ENCODE assay signal across 17 cellular contexts in the genomic region with DNA sequence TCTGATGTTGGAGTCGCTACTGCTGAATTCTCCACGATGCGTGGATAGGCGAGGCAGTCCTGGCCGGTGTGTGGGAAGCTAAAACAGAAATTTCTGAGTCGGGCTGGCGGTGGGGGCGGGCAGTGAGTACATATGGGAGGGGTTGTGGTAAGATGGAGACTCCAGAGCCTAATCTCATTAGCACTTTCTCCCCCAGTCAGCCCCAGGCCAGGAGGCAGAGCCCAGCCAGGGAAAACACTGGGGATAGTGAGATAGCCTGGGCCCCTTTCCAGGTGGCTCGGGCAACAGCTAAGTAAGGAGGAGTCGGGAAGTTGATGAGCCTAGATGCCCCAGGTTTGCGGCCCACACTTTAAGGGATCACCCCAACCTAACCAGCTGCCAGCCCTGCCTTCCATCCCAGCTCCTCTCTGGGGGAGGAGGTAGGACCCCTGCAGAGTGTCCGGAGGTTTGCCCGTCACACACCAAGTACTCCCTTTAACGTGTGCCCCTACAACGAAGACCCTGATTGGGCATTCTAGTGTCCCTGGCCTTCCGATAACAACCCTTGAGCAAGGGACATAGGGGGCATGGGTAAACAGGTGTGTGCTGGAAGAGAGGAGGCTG. TPM values are rescaled to one million over a fixed set of nuclear protein-coding genes. Genes with fewer than 3 reads are reported as not detected.
A peak's percentile ranks its signal among the peaks of the same experiment; 100 is the strongest.
DNase-seq lines count a peak whose midpoint lies in the region; ATAC-seq and TF ChIP-seq lines count a peak whose summit lies in the region.
"Had no signal": no experiment of that assay in that cellular context is flagged by ENCODE, and none has a peak within 500 bp of the region (broad histone marks: within the 10 kb centered on the region; RNA-seq: fewer than 3 reads in every experiment).

No MANE protein-coding gene starts in this region.

- no peaks in the 10 kb centered on the region for H3K9me3 ChIP-seq in osteoblast (ENCODE audit: low read depth, low read length)
- H3K9me3 ChIP-seq: A549, BE2C had no signal

- H3K4me3 ChIP-seq in H7 (ENCODE audit: insufficient read depth, low read depth, low read length) = no peak overlapping the region
- H3K4me3 ChIP-seq in osteoblast (ENCODE audit: insufficient read depth, low read length) = no peak overlapping the region
- H3K4me3 ChIP-seq: A549 had no signal

- H3K4me2 ChIP-seq in osteoblast (ENCODE audit: insufficient read depth, low read length) = no peak overlapping the region
- H3K4me2 ChIP-seq: A549 had no signal

- DNase-seq in ELF-1 (ENCODE audit: low read depth, low spot score) (peak; percentile 61), H7 (peak; percentile 22), ecto neural progenitor cell (ENCODE audit: low spot score) (peak; percentile 38), osteoblast (ENCODE audit: insufficient read length, low spot score, missing footprints) (peak; percentile 74)
- DNase-seq: CD4-positive, alpha-beta memory T cell; DMS79; GOT3; HCEC 1CT; HFFc6; IMR-90 had no signal

- no peaks in the 10 kb centered on the region for H3K27me3 ChIP-seq in H7 (ENCODE audit: control insufficient read depth, insufficient read depth, low read length)
- no peaks in the 10 kb centered on the region for H3K27me3 ChIP-seq in osteoblast (ENCODE audit: insufficient read depth, low read length)
- H3K27me3 ChIP-seq: BE2C had no signal

- H4K20me1 ChIP-seq in osteoblast (ENCODE audit: insufficient read depth, low read length) = no peaks in the 10 kb centered on the region

- ATAC-seq in HG03025 (IDR thresholded peaks at IDR 0.05; ENCODE audit: low FRiP score, unreplicated experiment) (no peak), GM18909 (IDR thresholded peaks at IDR 0.05; ENCODE audit: poor library complexity, unreplicated experiment) (no peak), HG03439 (IDR thresholded peaks at IDR 0.05; ENCODE audit: unreplicated experiment) (no peak)

- H3K36me3 ChIP-seq in H7 (replicated peaks; ENCODE audit: control insufficient read depth, insufficient read depth, low read length) (no peaks in the 10 kb centered on the region), osteoblast (ENCODE audit: insufficient read depth, low read length) (no peaks in the 10 kb centered on the region)
- H3K36me3 ChIP-seq: BE2C had no signal

- H3K79me2 ChIP-seq in osteoblast (ENCODE audit: insufficient read depth, low read length) = no peaks in the 10 kb centered on the region

- H3K27ac ChIP-seq in osteoblast (ENCODE audit: low read depth, low read length) = no peak overlapping the region
- H3K27ac ChIP-seq: A549, C4-2B had no signal

- H3K4me1 ChIP-seq in osteoblast (ENCODE audit: insufficient read depth, low read length) = no peaks in the 10 kb centered on the region
- H3K4me1 ChIP-seq: A549, BE2C had no signal

- TF ChIP-seq CTCF in osteoblast (IDR thresholded peaks at IDR 0.05; ENCODE audit: extremely low read depth, low read depth, low read length) = no peak

- H2AFZ ChIP-seq in osteoblast (ENCODE audit: low read length) = no peak overlapping the region

RNA-seq across cellular contexts. Expression of gene CXCR3, which starts 46.7 kb away (rescaled TPM):
- not detected in 2 replicates for total RNA-seq in H7 (2014; rRNA removed; shearing (Covaris generic))
- not detected in 2 replicates for total RNA-seq in osteoblast
- total RNA-seq: HFFc6, IMR-90 had no signal

RNA-seq across cellular contexts. Expression of gene CXorf49, which starts 53.1 kb away (rescaled TPM):
- total RNA-seq in H7 (2014; rRNA removed; shearing (Covaris generic)) = not detected in 2 replicates
- not detected in 2 replicates for total RNA-seq in osteoblast
- total RNA-seq: CD4-positive, alpha-beta memory T cell; HFFc6; HT-29; IMR-90 had no signal

Comparison
In these comparisons a context has a peak if more than half of its experiments do, and no peak if none do; other contexts are left out.
1. DNase-seq: peak in every context shown above with its lines; median percentile 74 in osteoblast; 61 in ELF-1; 38 in ecto neural progenitor cell; 22 in H7.